27 cellular contexts compared by ENCODE assay signal in genomic region chr2:118325556-118325955, GRCh38.
"Had no signal": no experiment of that assay in that cellular context is flagged by ENCODE, and none has a peak within 500 bp of the region (broad histone marks: within the 10 kb centered on the region; RNA-seq: fewer than 3 reads in every experiment).

No MANE protein-coding gene starts in this region.

- H3K27ac Mint-ChIP-seq: memory B cell; naive thymus-derived CD8-positive, alpha-beta T cell; nephron progenitor cell; neural progenitor cell; progenitor cell of endocrine pancreas; stimulated activated memory B cell treated with anti-CD40 and anti-IgM and Interleukin-4, amounts not matched to agents 10 μg/mL and 1 μg/mL and 100 μg/mL, for 72 hours; type B pancreatic cell had no signal

- H3K9me3 ChIP-seq: left ventricle myocardium inferior, neutrophil, ovary, right atrium auricular region, right lobe of liver, tibial nerve, uterus had no signal

- H3K9me3 Mint-ChIP-seq: stimulated activated naive CD8-positive, alpha-beta T cell treated with anti-CD3 and anti-CD28 coated beads, Interleukin-15, amount 100 ng/mL, for 72 hours had no signal

- DNase-seq: hippocampal formation; kidney glomerular epithelial cell; left cardiac atrium; left ventricle myocardium inferior; naive thymus-derived CD8-positive, alpha-beta T cell; nephron progenitor cell; occipital lobe; ovary; right lobe of liver; stimulated activated CD4-positive, alpha-beta T cell treated with anti-CD3 and anti-CD28 coated beads, Interleukin-1b, Interleukin-23, amount 100 ng/mL, for 48 hours; stimulated activated CD4-positive, alpha-beta T cell treated with anti-CD3 and anti-CD28 coated beads, Interleukin-2, amount 100 ng/mL, for 48 hours; stimulated activated CD4-positive, alpha-beta T cell treated with anti-CD3 and anti-CD28 coated beads, Interleukin-4, amount 100 ng/mL, for 4 hours; stimulated activated CD8-positive, alpha-beta memory T cell treated with anti-CD3 and anti-CD28 coated beads, Interleukin-4, amount 100 ng/mL, for 48 hours; stimulated activated naive CD4-positive, alpha-beta T cell treated with Interleukin-2 at 50 U/mL for 16 hours; stimulated activated naive CD8-positive, alpha-beta T cell treated with anti-CD3 and anti-CD28 coated beads, Interleukin-15, amount 100 ng/mL, for 72 hours; substantia nigra; uterus had no signal

- H3K4me1 Mint-ChIP-seq: memory B cell; stimulated activated memory B cell treated with anti-CD40 and anti-IgM and Interleukin-4, amounts not matched to agents 10 μg/mL and 1 μg/mL and 100 μg/mL, for 72 hours; stimulated activated naive CD8-positive, alpha-beta T cell treated with anti-CD3 and anti-CD28 coated beads, Interleukin-15, amount 100 ng/mL, for 72 hours had no signal

- H3K27me3 ChIP-seq: ovary, right atrium auricular region, right lobe of liver, uterus had no signal

- H3K4me1 ChIP-seq: left ventricle myocardium inferior, right atrium auricular region, uterus had no signal

- H3K27ac ChIP-seq: left ventricle myocardium inferior, neural progenitor cell, neutrophil, ovary, right atrium auricular region, right lobe of liver, tibial nerve, uterus had no signal

- H3K4me3 ChIP-seq: left ventricle myocardium inferior, lung, neural progenitor cell, ovary, right atrium auricular region, right lobe of liver, smooth muscle cell, tibial nerve, uterus had no signal

- H2AFZ ChIP-seq: neural progenitor cell had no signal

- H3K9ac ChIP-seq: neural progenitor cell had no signal

- H3K36me3 Mint-ChIP-seq: memory B cell; naive thymus-derived CD8-positive, alpha-beta T cell; neural progenitor cell; stimulated activated memory B cell treated with anti-CD40 and anti-IgM and Interleukin-4, amounts not matched to agents 10 μg/mL and 1 μg/mL and 100 μg/mL, for 72 hours; type B pancreatic cell had no signal

- H3K4me2 ChIP-seq: neural progenitor cell, smooth muscle cell had no signal

- ATAC-seq: left cardiac atrium; naive thymus-derived CD8-positive, alpha-beta T cell; right lobe of liver; stimulated activated memory B cell treated with anti-CD40 and anti-IgM and Interleukin-4, amounts not matched to agents 10 μg/mL and 1 μg/mL and 100 μg/mL, for 72 hours; stimulated activated naive CD8-positive, alpha-beta T cell treated with anti-CD3 and anti-CD28 coated beads, Interleukin-15, amount 100 ng/mL, for 72 hours had no signal

- H3K36me3 ChIP-seq: left ventricle myocardium inferior, neural progenitor cell, neutrophil, ovary, right atrium auricular region, right lobe of liver, tibial nerve, uterus had no signal

- H3K4me3 Mint-ChIP-seq: memory B cell; naive thymus-derived CD8-positive, alpha-beta T cell; nephron progenitor cell; neural progenitor cell; stimulated activated memory B cell treated with anti-CD40 and anti-IgM and Interleukin-4, amounts not matched to agents 10 μg/mL and 1 μg/mL and 100 μg/mL, for 72 hours; stimulated activated naive CD8-positive, alpha-beta T cell treated with anti-CD3 and anti-CD28 coated beads, Interleukin-15, amount 100 ng/mL, for 72 hours; type B pancreatic cell had no signal
